Comparison of ENCODE assay signal across 8 cellular contexts in genomic region chr17:41962768-41963434, GRCh38. TPM values are rescaled to one million over a fixed set of nuclear protein-coding genes. Genes with fewer than 3 reads are reported as not detected.
DNase-seq lines count a peak whose midpoint lies in the region; ATAC-seq and TF ChIP-seq lines count a peak whose summit lies in the region.

No MANE protein-coding gene starts in this region.

- peaks cover 3% of the 10 kb centered on the region for H3K27me3 Mint-ChIP-seq in activated CD4-positive, alpha-beta T cell treated with anti-CD3 and anti-CD28 coated beads, Interleukin-2, amount 10 ng/mL, durations not matched to agents 24 days and 14 days

- H3K4me3 ChIP-seq in lower lobe of right lung: no peak overlapping the region

- H3K9me3 Mint-ChIP-seq in activated CD4-positive, alpha-beta T cell treated with anti-CD3 and anti-CD28 coated beads, Interleukin-2, amount 10 ng/mL, durations not matched to agents 24 days and 14 days: no peaks in the 10 kb centered on the region

- peaks cover 24% of the 10 kb centered on the region for H3K4me1 ChIP-seq in lower lobe of right lung

- H3K4me1 Mint-ChIP-seq in activated CD4-positive, alpha-beta T cell treated with anti-CD3 and anti-CD28 coated beads, Interleukin-2, amount 10 ng/mL, durations not matched to agents 24 days and 14 days: peaks cover 19% of the 10 kb centered on the region

- no peaks in the 10 kb centered on the region for H3K9me3 ChIP-seq in lower lobe of right lung

- no peak overlapping the region for H3K27ac ChIP-seq in lower lobe of right lung

- peak; percentile 78 for DNase-seq in 8988T
- peak; percentile 79 for DNase-seq in GM19238 (ENCODE audit: insufficient read length, low spot score)
- peak; percentile 56 for DNase-seq in NCI-H510A treated with DMSO at 0.1 percent for 48 hours (lab: John Stamatoyannopoulos, UW)
- peak; percentile 93 for DNase-seq in activated CD4-positive, alpha-beta T cell treated with anti-CD3 and anti-CD28 coated beads, Interleukin-2, amount 10 ng/mL, durations not matched to agents 24 days and 14 days
- DNase-seq in dedifferentiated amniotic fluid mesenchymal stem cell (ENCODE audit: extremely low spot score): peak; percentile 67
- DNase-seq in lower lobe of right lung: peak; percentile 75
- peak; percentile 16 for DNase-seq in stimulated activated CD8-positive, alpha-beta memory T cell treated with anti-CD3 and anti-CD28 coated beads, Interleukin-12 subunit alpha, Interleukin-12 subunit beta, amount 100 ng/mL, for 24 hours (ENCODE audit: extremely low read depth)

- no peaks in the 10 kb centered on the region for H3K27me3 ChIP-seq in lower lobe of right lung (ENCODE audit: low read depth)

- peak; percentile 86 for TF ChIP-seq CTCF in lower lobe of right lung (IDR thresholded peaks at IDR 0.05)

- no peaks in the 10 kb centered on the region for H3K36me3 ChIP-seq in lower lobe of right lung

- peaks cover 5% of the 10 kb centered on the region for H3K36me3 Mint-ChIP-seq in activated CD4-positive, alpha-beta T cell treated with anti-CD3 and anti-CD28 coated beads, Interleukin-2, amount 10 ng/mL, durations not matched to agents 24 days and 14 days (ENCODE audit: low read depth)

- intact Hi-C loops in activated CD4-positive, alpha-beta T cell treated with anti-CD3 and anti-CD28 coated beads, Interleukin-2, amount 10 ng/mL, durations not matched to agents 24 days and 14 days (cut with micrococcal nuclease): loop anchor here (2.0 to 10.0 kb wide), 2 partner anchors 138 to 222 kb away; partner anchors contain the start of genes HCRT and KCNH4
- intact Hi-C loops in lower lobe of right lung (cut with DNase I): loop anchor here (10.0 kb wide), 1 partner anchor 152 kb away; the partner anchor contains the start of gene DHX58

- H3K4me3 Mint-ChIP-seq in activated CD4-positive, alpha-beta T cell treated with anti-CD3 and anti-CD28 coated beads, Interleukin-2, amount 10 ng/mL, durations not matched to agents 24 days and 14 days: no peak overlapping the region

- ATAC-seq in lower lobe of right lung: peak in 1 of 2 donors; percentile 4
- no peak for ATAC-seq in HG03457 (IDR thresholded peaks at IDR 0.05; ENCODE audit: unreplicated experiment)

- no peak overlapping the region for H3K27ac Mint-ChIP-seq in activated CD4-positive, alpha-beta T cell treated with anti-CD3 and anti-CD28 coated beads, Interleukin-2, amount 10 ng/mL, durations not matched to agents 24 days and 14 days

RNA-seq across cellular contexts. Expression of gene CNP, which starts 3.7 kb away (rescaled TPM):
- total RNA-seq in activated CD4-positive, alpha-beta T cell treated with anti-CD3 and anti-CD28 coated beads, Interleukin-2, amount 10 ng/mL, durations not matched to agents 24 days and 14 days: 81.6 and 84.1 TPM in 2 replicates
- 46.3 TPM for total RNA-seq in lower lobe of right lung

RNA-seq across cellular contexts. Expression of gene ODAD4, which starts 32.5 kb away (rescaled TPM):
- 0.63 and 0.76 TPM in 2 replicates for total RNA-seq in activated CD4-positive, alpha-beta T cell treated with anti-CD3 and anti-CD28 coated beads, Interleukin-2, amount 10 ng/mL, durations not matched to agents 24 days and 14 days
- 5.4 TPM for total RNA-seq in lower lobe of right lung

RNA-seq across cellular contexts. Expression of gene ACLY, which starts 44.1 kb away (rescaled TPM):
- 225 and 229 TPM in 2 replicates for total RNA-seq in activated CD4-positive, alpha-beta T cell treated with anti-CD3 and anti-CD28 coated beads, Interleukin-2, amount 10 ng/mL, durations not matched to agents 24 days and 14 days
- total RNA-seq in lower lobe of right lung: 105 TPM

RNA-seq across cellular contexts. Expression of gene DNAJC7, which starts 54.3 kb away (rescaled TPM):
- total RNA-seq in activated CD4-positive, alpha-beta T cell treated with anti-CD3 and anti-CD28 coated beads, Interleukin-2, amount 10 ng/mL, durations not matched to agents 24 days and 14 days: 121 and 128 TPM in 2 replicates
- 82.0 TPM for total RNA-seq in lower lobe of right lung

RNA-seq across cellular contexts. Expression of gene NKIRAS2, which starts 57.0 kb away (rescaled TPM):
- total RNA-seq in activated CD4-positive, alpha-beta T cell treated with anti-CD3 and anti-CD28 coated beads, Interleukin-2, amount 10 ng/mL, durations not matched to agents 24 days and 14 days: 29.5 and 30.3 TPM in 2 replicates
- total RNA-seq in lower lobe of right lung: 27.1 TPM

Comparison
In these comparisons a context has a peak if more than half of its experiments do, and no peak if none do; other contexts are left out.
1. DNase-seq: peak in every context shown above with its lines; median percentile 93 in activated CD4-positive, alpha-beta T cell treated with anti-CD3 and anti-CD28 coated beads, Interleukin-2, amount 10 ng/mL, durations not matched to agents 24 days and 14 days; 79 in GM19238; 78 in 8988T; 75 in lower lobe of right lung; 67 in dedifferentiated amniotic fluid mesenchymal stem cell; 56 in NCI-H510A treated with DMSO at 0.1 percent for 48 hours; 16 in stimulated activated CD8-positive, alpha-beta memory T cell treated with anti-CD3 and anti-CD28 coated beads, Interleukin-12 subunit alpha, Interleukin-12 subunit beta, amount 100 ng/mL, for 24 hours.